ENCODE assay signal across 12 cellular contexts in genomic region chr10:34628174-34628802, GRCh38.
DNase-seq lines count a peak whose midpoint lies in the region; ATAC-seq and TF ChIP-seq lines count a peak whose summit lies in the region.
"Had no signal": no experiment of that assay in that cellular context is flagged by ENCODE, and none has a peak within 500 bp of the region (broad histone marks: within the 10 kb centered on the region; RNA-seq: fewer than 3 reads in every experiment).

No MANE protein-coding gene starts in this region.

- peak overlapping the region; percentile 15; the same call in 1 of the 2 replicates for H3K27ac ChIP-seq in DOHH2 (ENCODE audit: low read depth, low read length)
- no peak overlapping the region for H3K27ac ChIP-seq in Peyer's patch
- H3K27ac ChIP-seq: BLaER1 had no signal

- H4K20me1 ChIP-seq in DOHH2 (ENCODE audit: control insufficient read depth, insufficient read depth, low read depth, low read length), result no peaks in the 10 kb centered on the region

- no peak for TF ChIP-seq POLR2A in Peyer's patch (IDR thresholded peaks at IDR 0.05)

- H3K9me2 ChIP-seq in DOHH2 (replicated peaks; ENCODE audit: control insufficient read depth, low read length), result no peaks in the 10 kb centered on the region

- no peaks in the 10 kb centered on the region for H3F3A ChIP-seq in DOHH2 (ENCODE audit: control insufficient read depth, insufficient read depth)

- peak in 2 of 3 donors; percentile 66 to 78 for DNase-seq in Peyer's patch
- DNase-seq in fibroblast of villous mesenchyme (ENCODE audit: low read depth), result peak; percentile 55
- peak; percentile 74 for DNase-seq in myocyte (ENCODE audit: low read depth)
- no peak for DNase-seq in dermis blood vessel endothelial cell
- no peak for DNase-seq in NCI-H128 (lab: John Stamatoyannopoulos, UW; ENCODE audit: unreplicated experiment)
- DNase-seq: activated T-cell treated with anti-CD3 and anti-CD28 coated beads, Interleukin-2, amount 50 U/mL, for 72 hours; cerebellar nuclear complex; HCEC 1CT had no signal

- H3K79me2 ChIP-seq in DOHH2 (ENCODE audit: control insufficient read depth, low read length), result no peaks in the 10 kb centered on the region

- no peak for TF ChIP-seq CTCF in DOHH2 (IDR thresholded peaks at IDR 0.05; ENCODE audit: low read depth, low read length, poor library complexity, severe bottlenecking)
- TF ChIP-seq CTCF in Peyer's patch (IDR thresholded peaks at IDR 0.05), result no peak
- TF ChIP-seq CTCF in fibroblast of villous mesenchyme (IDR thresholded peaks at IDR 0.05; ENCODE audit: insufficient read depth, low read depth, low read length), result no peak

- H3K27me3 ChIP-seq in DOHH2 (ENCODE audit: control insufficient read depth, low read length) (no peaks in the 10 kb centered on the region), Peyer's patch (no peaks in the 10 kb centered on the region)
- H3K27me3 ChIP-seq: BLaER1 had no signal

- no peak overlapping the region for H3K4me3 ChIP-seq in DOHH2 (ENCODE audit: low read length)
- no peak overlapping the region for H3K4me3 ChIP-seq in Peyer's patch
- no peak overlapping the region for H3K4me3 ChIP-seq in fibroblast of villous mesenchyme (ENCODE audit: low read depth, low read length)
- H3K4me3 ChIP-seq: BLaER1 had no signal

- ATAC-seq in GM19467 (IDR thresholded peaks at IDR 0.05; ENCODE audit: unreplicated experiment) (no peak), HG03196 (IDR thresholded peaks at IDR 0.05; ENCODE audit: unreplicated experiment) (no peak)
- ATAC-seq: activated T-cell treated with anti-CD3 and anti-CD28 coated beads, Interleukin-2, amount 50 U/mL, for 72 hours had no signal

- H3K9me3 ChIP-seq in DOHH2 (ENCODE audit: control insufficient read depth, insufficient read depth, low read length) (no peaks in the 10 kb centered on the region), Peyer's patch (no peaks in the 10 kb centered on the region)
- H3K9me3 ChIP-seq: BLaER1 had no signal

- H3K36me3 ChIP-seq in DOHH2 (ENCODE audit: control insufficient read depth, low read length), result no peaks in the 10 kb centered on the region
- no peaks in the 10 kb centered on the region for H3K36me3 ChIP-seq in Peyer's patch

- peaks cover 46% of the 10 kb centered on the region for H3K4me1 ChIP-seq in DOHH2 (ENCODE audit: control insufficient read depth, low read length)
- H3K4me1 ChIP-seq in Peyer's patch, result peaks cover 0 to 17% (median 0%) of the 10 kb centered on the region in 4 donors

- H3K4me2 ChIP-seq in DOHH2 (ENCODE audit: low read length), result peak overlapping the region; percentile 53
- H3K4me2 ChIP-seq: BLaER1 had no signal

Comparison
In these comparisons a context has a peak if more than half of its experiments do, and no peak if none do; other contexts are left out.
1. DNase-seq: peak in Peyer's patch (2 of 3), fibroblast of villous mesenchyme (single experiment) and myocyte (single experiment); none in dermis blood vessel endothelial cell (single experiment) and NCI-H128 (single experiment).